Comparison of ENCODE assay signal across 9 cellular contexts in genomic region chr19:44903602-44904425, GRCh38. TPM values are rescaled to one million over a fixed set of nuclear protein-coding genes. Genes with fewer than 3 reads are reported as not detected.
DNase-seq lines count a peak whose midpoint lies in the region; ATAC-seq and TF ChIP-seq lines count a peak whose summit lies in the region.
"Had no signal": no experiment of that assay in that cellular context is flagged by ENCODE, and none has a peak within 500 bp of the region (broad histone marks: within the 10 kb centered on the region; RNA-seq: fewer than 3 reads in every experiment).

No MANE protein-coding gene starts in this region.

- peaks cover 11% of the 10 kb centered on the region for H3K4me1 Mint-ChIP-seq in activated CD4-positive, alpha-beta T cell treated with anti-CD3 and anti-CD28 coated beads, Interleukin-2, amount 10 ng/mL, durations not matched to agents 7 days and 5 days

- intact Hi-C loops in right lobe of liver (cut with DNase I) = loop anchor here in 1 of 2 donors (5.0 kb wide), 1 partner anchor 48 kb away; no protein-coding TSS in a partner anchor

- DNase-seq in NCI-H1092 treated with DMSO at 0.1 percent for 48 hours (lab: John Stamatoyannopoulos, UW) = peak; percentile 8
- DNase-seq in NCI-H1092 (lab: John Stamatoyannopoulos, UW) = no peak
- DNase-seq in NCI-H2196 (lab: John Stamatoyannopoulos, UW; ENCODE audit: unreplicated experiment) = peak; percentile 76
- DNase-seq in activated CD4-positive, alpha-beta T cell treated with anti-CD3 and anti-CD28 coated beads, Interleukin-2, amount 10 ng/mL, durations not matched to agents 7 days and 5 days = peak; percentile 74
- DNase-seq in right lobe of liver = peak; percentile 75 to 93 (median 88)
- DNase-seq in stimulated activated CD8-positive, alpha-beta memory T cell treated with anti-CD3 and anti-CD28 coated beads, Interleukin-12 subunit alpha, Interleukin-12 subunit beta, amount 100 ng/mL, for 24 hours (ENCODE audit: extremely low read depth) = peak; percentile 46

- H3K4me3 Mint-ChIP-seq in activated CD4-positive, alpha-beta T cell treated with anti-CD3 and anti-CD28 coated beads, Interleukin-2, amount 10 ng/mL, durations not matched to agents 7 days and 5 days = no peak overlapping the region

- H3K9me3 ChIP-seq in right lobe of liver = no peaks in the 10 kb centered on the region
- H3K9me3 ChIP-seq: BLaER1 treated with 17β-estradiol and CSF1 and Interleukin-3, amounts not matched to agents 10 nM and 100 nM had no signal

- TF ChIP-seq POLR2A in right lobe of liver (IDR thresholded peaks at IDR 0.05) = no peak

- H3K4me1 ChIP-seq in right lobe of liver = peaks cover 0 to 41% (median 0%) of the 10 kb centered on the region in 4 donors

- peak overlapping the region in 2 of 3 donors; percentile 83 to 84 for H3K4me3 ChIP-seq in right lobe of liver
- H3K4me3 ChIP-seq: BLaER1 treated with 17β-estradiol and CSF1 and Interleukin-3, amounts not matched to agents 10 nM and 100 nM had no signal

- ATAC-seq in right lobe of liver = peak; percentile 65 to 71 (median 68)
- ATAC-seq in HG03378 (IDR thresholded peaks at IDR 0.05; ENCODE audit: unreplicated experiment) = no peak

- 8% methylated on average over 13 of the region's 24 CpGs for WGBS in right lobe of liver (ENCODE audit: insufficient coverage, low coverage, low lambda C conversion rate, missing lambda C conversion rate)

- H3K27ac Mint-ChIP-seq in activated CD4-positive, alpha-beta T cell treated with anti-CD3 and anti-CD28 coated beads, Interleukin-2, amount 10 ng/mL, durations not matched to agents 7 days and 5 days = no peak overlapping the region

- peak; percentile 99 to 100 (median 99) for TF ChIP-seq CTCF in right lobe of liver (IDR thresholded peaks at IDR 0.05)

- H3K27me3 Mint-ChIP-seq in activated CD4-positive, alpha-beta T cell treated with anti-CD3 and anti-CD28 coated beads, Interleukin-2, amount 10 ng/mL, durations not matched to agents 7 days and 5 days = peaks cover 18% of the 10 kb centered on the region

- no peaks in the 10 kb centered on the region for H3K9me3 Mint-ChIP-seq in activated CD4-positive, alpha-beta T cell treated with anti-CD3 and anti-CD28 coated beads, Interleukin-2, amount 10 ng/mL, durations not matched to agents 7 days and 5 days

- H3K27me3 ChIP-seq in right lobe of liver = no peaks in the 10 kb centered on the region

- H3K36me3 ChIP-seq in right lobe of liver = peaks cover 0 to 37% (median 11%) of the 10 kb centered on the region in 4 donors

- POLR2A ChIA-PET in activated CD4-positive, alpha-beta T cell treated with anti-CD3 and anti-CD28 coated beads, Interleukin-2, amount 10 ng/mL, durations not matched to agents 7 days and 5 days (lab: Charles Lee) = no interaction called here

- CTCF ChIA-PET in activated CD4-positive, alpha-beta T cell treated with anti-CD3 and anti-CD28 coated beads, Interleukin-2, amount 10 ng/mL, durations not matched to agents 7 days and 5 days (lab: Charles Lee) = interaction anchor here (0.9 to 1.8 kb wide), 8 partner anchors 9 to 220 kb away, joined by 3 to 5 read pairs (median 3); partner anchors contain the start of gene APOC1

- H3K36me3 Mint-ChIP-seq in activated CD4-positive, alpha-beta T cell treated with anti-CD3 and anti-CD28 coated beads, Interleukin-2, amount 10 ng/mL, durations not matched to agents 7 days and 5 days (ENCODE audit: low read depth) = peaks cover 10% of the 10 kb centered on the region

- H3K27ac ChIP-seq in cingulate gyrus (ENCODE audit: low read depth, low read length) (peak overlapping the region; percentile 23), right lobe of liver (peak overlapping the region; percentile 50 to 78 (median 75))

RNA-seq across cellular contexts. Expression of gene APOE, which starts 1.8 kb away (rescaled TPM):
- under 1 TPM; 0.45 to 0.75 TPM for total RNA-seq in activated CD4-positive, alpha-beta T cell treated with anti-CD3 and anti-CD28 coated beads, Interleukin-2, amount 10 ng/mL, durations not matched to agents 7 days and 5 days
- 1,000 to 10,000 TPM; 3,480 to 8,780 (median 4,667) TPM for total RNA-seq in right lobe of liver

RNA-seq across cellular contexts. Expression of gene APOC1, which starts 10.6 kb away (rescaled TPM):
- total RNA-seq in activated CD4-positive, alpha-beta T cell treated with anti-CD3 and anti-CD28 coated beads, Interleukin-2, amount 10 ng/mL, durations not matched to agents 7 days and 5 days = not detected
- total RNA-seq in right lobe of liver = 1,000 to 10,000 TPM; 4,903 to 7,393 (median 5,741) TPM

RNA-seq across cellular contexts. Expression of gene TOMM40, which starts 12.8 kb away (rescaled TPM):
- total RNA-seq in activated CD4-positive, alpha-beta T cell treated with anti-CD3 and anti-CD28 coated beads, Interleukin-2, amount 10 ng/mL, durations not matched to agents 7 days and 5 days = 10 to 100 TPM; 55.7 to 65.3 TPM
- 10 to 100 TPM; 24.9 to 82.6 (median 26.7) TPM for total RNA-seq in right lobe of liver

RNA-seq across cellular contexts. Expression of gene APOC4, which starts 38.2 kb away (rescaled TPM):
- total RNA-seq in activated CD4-positive, alpha-beta T cell treated with anti-CD3 and anti-CD28 coated beads, Interleukin-2, amount 10 ng/mL, durations not matched to agents 7 days and 5 days = not detected
- total RNA-seq in right lobe of liver = 100 to 1,000 TPM in 5 of 6 experiments, 10 to 100 TPM in 1; 55.6 to 462 (median 203) TPM

RNA-seq across cellular contexts. Expression of gene APOC2, which starts 42.0 kb away (rescaled TPM):
- total RNA-seq in activated CD4-positive, alpha-beta T cell treated with anti-CD3 and anti-CD28 coated beads, Interleukin-2, amount 10 ng/mL, durations not matched to agents 7 days and 5 days = not detected
- total RNA-seq in right lobe of liver = 1,000 to 10,000 TPM; 1,740 to 7,868 (median 2,043) TPM

Comparison
In these comparisons a context has a peak if more than half of its experiments do, and no peak if none do; other contexts are left out.
1. RNA of gene APOE, which starts 1.8 kb away (total RNA-seq): 3,480 to 8,780 TPM in right lobe of liver; 0.45 to 0.75 TPM in activated CD4-positive, alpha-beta T cell treated with anti-CD3 and anti-CD28 coated beads, Interleukin-2, amount 10 ng/mL, durations not matched to agents 7 days and 5 days; every median in the first group is over 1,000 times any median in the second.
2. RNA of gene APOC1, which starts 10.6 kb away (total RNA-seq): 4,903 to 7,393 TPM in right lobe of liver; not detected in activated CD4-positive, alpha-beta T cell treated with anti-CD3 and anti-CD28 coated beads, Interleukin-2, amount 10 ng/mL, durations not matched to agents 7 days and 5 days; every median in the first group is over 1,000 times any median in the second.